Comparison of ENCODE assay signal across 22 cellular contexts in genomic region chr14:51473808-51474207, GRCh38.
DNase-seq lines count a peak whose midpoint lies in the region; ATAC-seq, FAIRE-seq and TF ChIP-seq lines count a peak whose summit lies in the region.
"Had no signal": no experiment of that assay in that cellular context is flagged by ENCODE, and none has a peak within 500 bp of the region (broad histone marks: within the 10 kb centered on the region; RNA-seq: fewer than 3 reads in every experiment).

No MANE protein-coding gene starts in this region.

- H3K4me3 Mint-ChIP-seq in T-helper 17 cell: no peak overlapping the region
- H3K4me3 Mint-ChIP-seq: stimulated activated effector memory CD8-positive, alpha-beta T cell treated with anti-CD3 and anti-CD28 coated beads, Interleukin-12 subunit alpha, Interleukin-12 subunit beta, amount 100 ng/mL, for 72 hours; T-cell had no signal

- H3K27me3 Mint-ChIP-seq in T-helper 17 cell: peaks cover 47% of the 10 kb centered on the region

- no peak overlapping the region for H3K27ac Mint-ChIP-seq in T-helper 17 cell
- H3K27ac Mint-ChIP-seq: stimulated activated effector memory CD8-positive, alpha-beta T cell treated with anti-CD3 and anti-CD28 coated beads, Interleukin-12 subunit alpha, Interleukin-12 subunit beta, amount 100 ng/mL, for 72 hours; T-cell had no signal

- DNase-seq in EH (ENCODE audit: low read depth) (peak; percentile 94), RCC 7860 (ENCODE audit: low spot score) (peak; percentile 35), bronchial epithelial cell (ENCODE audit: low read depth) (peak; percentile 80), skeletal muscle cell (ENCODE audit: low read depth) (peak; percentile 42), DMS53 (lab: John Stamatoyannopoulos, UW) (no peak), T-helper 17 cell (no peak)
- DNase-seq: activated CD4-positive, alpha-beta T cell treated with anti-CD3 and anti-CD28 coated beads, Interleukin-2, amount 50 U/mL, for 4 hours; amniotic stem cell; DND-41; effector memory CD4-positive, alpha-beta T cell; H7; NCI-H2029 treated with DMSO at 0.1 percent for 48 hours; nucleus accumbens; retina; stimulated activated CD4-positive, alpha-beta T cell treated with anti-CD3 and anti-CD28 coated beads, Interleukin-15, amount 100 ng/mL, for 24 hours; T-cell had no signal

- TF ChIP-seq CTCF in bronchial epithelial cell (IDR thresholded peaks at IDR 0.05; ENCODE audit: insufficient read depth, low read length, severe bottlenecking): no peak

- H3K4me3 ChIP-seq in bronchial epithelial cell (ENCODE audit: low read depth, low read length) (no peak overlapping the region), skeletal muscle cell (ENCODE audit: low read depth, low read length) (no peak overlapping the region)
- H3K4me3 ChIP-seq: lung, thoracic aorta had no signal

- H3K9me3 ChIP-seq in T-helper 17 cell (ENCODE audit: control insufficient read depth, low read length, poor library complexity, severe bottlenecking): no peaks in the 10 kb centered on the region
- H3K9me3 ChIP-seq: thoracic aorta had no signal

- FAIRE-seq in RCC 7860 (lab: Jason Lieb, UNC) (peak; percentile 44), bronchial epithelial cell (lab: Jason Lieb, UNC) (no peak)
- FAIRE-seq: islet of Langerhans had no signal

- ATAC-seq in T-helper 17 cell (no peak), HG02642 (IDR thresholded peaks at IDR 0.05; ENCODE audit: poor library complexity, unreplicated experiment) (no peak), GM19452 (IDR thresholded peaks at IDR 0.05; ENCODE audit: unreplicated experiment) (no peak)
- ATAC-seq: stimulated activated effector memory CD8-positive, alpha-beta T cell treated with anti-CD3 and anti-CD28 coated beads, Interleukin-12 subunit alpha, Interleukin-12 subunit beta, amount 100 ng/mL, for 72 hours; T-cell had no signal

- no peaks in the 10 kb centered on the region for H3K4me1 Mint-ChIP-seq in T-helper 17 cell
- H3K4me1 Mint-ChIP-seq: stimulated activated effector memory CD8-positive, alpha-beta T cell treated with anti-CD3 and anti-CD28 coated beads, Interleukin-12 subunit alpha, Interleukin-12 subunit beta, amount 100 ng/mL, for 72 hours; T-cell had no signal

- H3K36me3 ChIP-seq in bronchial epithelial cell (ENCODE audit: control insufficient read depth, insufficient read depth, low read length): no peaks in the 10 kb centered on the region
- H3K36me3 ChIP-seq: thoracic aorta had no signal

- no peaks in the 10 kb centered on the region for H3K27me3 ChIP-seq in bronchial epithelial cell (ENCODE audit: control insufficient read depth, insufficient read depth, low read length)

- H3K36me3 Mint-ChIP-seq in T-helper 17 cell (ENCODE audit: low read depth): peaks cover 2% of the 10 kb centered on the region
- H3K36me3 Mint-ChIP-seq: stimulated activated effector memory CD8-positive, alpha-beta T cell treated with anti-CD3 and anti-CD28 coated beads, Interleukin-12 subunit alpha, Interleukin-12 subunit beta, amount 100 ng/mL, for 72 hours; T-cell had no signal

Comparison
In these comparisons a context has a peak if more than half of its experiments do, and no peak if none do; other contexts are left out.
1. DNase-seq: peak in EH (single experiment), RCC 7860 (single experiment), bronchial epithelial cell (single experiment) and skeletal muscle cell (single experiment); none in DMS53 (single experiment) and T-helper 17 cell (0 of 3).